11 cellular contexts compared by ENCODE assay signal in the genomic region with DNA sequence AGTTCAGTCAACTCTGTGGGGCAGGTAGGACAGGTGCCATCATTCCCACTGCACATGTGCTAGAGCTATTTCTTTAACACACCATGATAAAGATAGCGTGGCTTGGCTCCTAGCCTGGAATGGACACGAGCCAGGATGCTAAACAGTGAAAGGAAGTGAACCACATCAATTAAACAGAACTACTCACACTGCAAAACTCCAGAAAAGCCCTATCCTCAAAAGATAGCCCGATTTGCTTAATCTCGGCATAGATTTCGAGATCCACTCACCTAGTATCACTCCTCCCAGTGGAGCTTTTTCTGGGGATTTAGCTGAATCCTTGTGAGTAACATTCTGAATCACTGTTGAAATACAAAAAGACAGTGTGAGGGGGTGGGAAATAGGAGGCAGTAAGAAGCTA.
DNase-seq lines count a peak whose midpoint lies in the region; ATAC-seq and TF ChIP-seq lines count a peak whose summit lies in the region.
"Had no signal": no experiment of that assay in that cellular context is flagged by ENCODE, and none has a peak within 500 bp of the region (broad histone marks: within the 10 kb centered on the region; RNA-seq: fewer than 3 reads in every experiment).

No MANE protein-coding gene starts in this region.

- H2BK120ac ChIP-seq in mesenchymal stem cell (ENCODE audit: low read depth, low read length), result no peak overlapping the region

- H2AFZ ChIP-seq in mesenchymal stem cell (ENCODE audit: low read depth, low read length) (no peak overlapping the region), GM23338 (no peak overlapping the region)

- no peak overlapping the region for H2BK15ac ChIP-seq in mesenchymal stem cell (ENCODE audit: low read depth, poor library complexity, severe bottlenecking)

- no peaks in the 10 kb centered on the region for H3K79me2 ChIP-seq in GM23338 (replicated peaks; ENCODE audit: insufficient read depth)

- H3K14ac ChIP-seq in mesenchymal stem cell (ENCODE audit: low read length in 2 of 2), result no peak overlapping the region

- H3K27ac Mint-ChIP-seq in GM23338, result no peak overlapping the region
- H3K27ac Mint-ChIP-seq: endodermal cell had no signal

- no peaks in the 10 kb centered on the region for H3K9me2 ChIP-seq in GM23338 (ENCODE audit: insufficient read depth)

- H3K4me3 ChIP-seq in body of pancreas (no peak overlapping the region), mesenchymal stem cell (ENCODE audit: insufficient read depth in 1 of 2, low read depth in 1 of 2, low read length in 2 of 2) (no peak overlapping the region), GM23338 (no peak overlapping the region)

- H3K36me3 ChIP-seq in body of pancreas (replicated peaks in 1 of 2; ENCODE audit: insufficient read depth in 1 of 2, low read depth in 2 of 2), result no peaks in the 10 kb centered on the region
- H3K36me3 ChIP-seq in mesenchymal stem cell (ENCODE audit: control insufficient read depth in 1 of 2, insufficient read depth in 2 of 2, low read depth in 1 of 2, low read length in 2 of 2), result peaks cover 0 to 60% of the 10 kb centered on the region in 2 experiments
- no peaks in the 10 kb centered on the region for H3K36me3 ChIP-seq in GM23338 (ENCODE audit: insufficient read depth)

- H3K9ac ChIP-seq in mesenchymal stem cell (ENCODE audit: low read length), result peak overlapping the region; percentile 70

- H4K91ac ChIP-seq in mesenchymal stem cell (ENCODE audit: low read length), result no peak overlapping the region

- no peaks in the 10 kb centered on the region for H3F3A ChIP-seq in GM23338 (replicated peaks; ENCODE audit: low read depth)

- H3K4me3 Mint-ChIP-seq in GM23338, result no peak overlapping the region
- H3K4me3 Mint-ChIP-seq: endodermal cell had no signal

- H3K9me3 ChIP-seq in body of pancreas, result no peaks in the 10 kb centered on the region
- no peaks in the 10 kb centered on the region for H3K9me3 ChIP-seq in mesenchymal stem cell (ENCODE audit: control insufficient read depth, low read length)

- DNase-seq in Ammon's horn (ENCODE audit: low spot score) (peak; percentile 32), NCI-H1092 (lab: John Stamatoyannopoulos, UW) (peak; percentile 56), body of pancreas (peak; percentile 88 to 96 (median 90)), mesenchymal stem cell (peak; percentile 4), GM23338 (ENCODE audit: low spot score) (no peak)
- DNase-seq: activated T-cell treated with anti-CD3 and anti-CD28 coated beads, Interleukin-2, amount 50 U/mL, for 1 hour; endodermal cell had no signal

- no peak overlapping the region for H3K4ac ChIP-seq in mesenchymal stem cell (ENCODE audit: low read depth in 1 of 2, low read length in 2 of 2)

- H3K4me1 ChIP-seq in body of pancreas (peaks cover 10% of the 10 kb centered on the region), mesenchymal stem cell (ENCODE audit: control insufficient read depth, insufficient read depth, low read depth, low read length) (no peaks in the 10 kb centered on the region), GM23338 (ENCODE audit: insufficient read depth) (no peaks in the 10 kb centered on the region)

- intact Hi-C loops in body of pancreas (cut with DNase I), result no loop called here

- H3K23ac ChIP-seq in mesenchymal stem cell (ENCODE audit: low read length in 2 of 2), result no peak overlapping the region

- H4K20me1 ChIP-seq in GM23338 (replicated peaks; ENCODE audit: insufficient read depth), result no peaks in the 10 kb centered on the region

- no peak overlapping the region for H3K18ac ChIP-seq in mesenchymal stem cell (ENCODE audit: low read depth in 1 of 2, low read length in 2 of 2)

- no peaks in the 10 kb centered on the region for H3K79me1 ChIP-seq in mesenchymal stem cell (replicated peaks; ENCODE audit: low read length, poor library complexity, severe bottlenecking)

- no peaks in the 10 kb centered on the region for H3K27me3 ChIP-seq in body of pancreas
- no peaks in the 10 kb centered on the region for H3K27me3 ChIP-seq in mesenchymal stem cell (ENCODE audit: control insufficient read depth in 1 of 2, insufficient read depth in 1 of 2, low read length in 2 of 2)
- no peaks in the 10 kb centered on the region for H3K27me3 ChIP-seq in GM23338 (ENCODE audit: insufficient read depth)

- no peak overlapping the region for H2BK12ac ChIP-seq in mesenchymal stem cell (ENCODE audit: low read length in 2 of 2)

- no peak overlapping the region for H2BK5ac ChIP-seq in mesenchymal stem cell (ENCODE audit: low read depth, low read length, poor library complexity, severe bottlenecking)

- no peak for TF ChIP-seq CTCF in body of pancreas (IDR thresholded peaks at IDR 0.05)
- no peak for TF ChIP-seq CTCF in GM23338 (conservative IDR thresholded peaks at IDR 0.05; ENCODE audit: low read depth in 2 of 2)

- no peak for TF ChIP-seq POLR2A in body of pancreas (IDR thresholded peaks at IDR 0.05)

- no peak overlapping the region for H3K4me2 ChIP-seq in mesenchymal stem cell (ENCODE audit: low read length, poor library complexity, severe bottlenecking)
- H3K4me2 ChIP-seq in GM23338, result no peak overlapping the region

- no peaks in the 10 kb centered on the region for H3K4me1 Mint-ChIP-seq in GM23338
- H3K4me1 Mint-ChIP-seq: endodermal cell had no signal

- H3K27ac ChIP-seq in body of pancreas (no peak overlapping the region), mesenchymal stem cell (ENCODE audit: low read length, poor library complexity, severe bottlenecking) (no peak overlapping the region), GM23338 (ENCODE audit: low read depth) (no peak overlapping the region)

- H3K27me3 Mint-ChIP-seq in GM23338 (ENCODE audit: insufficient read depth, low read depth, poor library complexity), result peaks cover 1% of the 10 kb centered on the region

- WGBS in body of pancreas, 2 donors, result 1 to 6% methylated on average over 5 of the region's 5 CpGs
- WGBS in mesenchymal stem cell, result 57% methylated on average over 2 of the region's 5 CpGs

- no peaks in the 10 kb centered on the region for H3K36me3 Mint-ChIP-seq in GM23338 (ENCODE audit: low read depth)

- no peak overlapping the region for H4K8ac ChIP-seq in mesenchymal stem cell (ENCODE audit: low read length)

- peak; percentile 96 for ATAC-seq in body of pancreas
- ATAC-seq in GM19023 (IDR thresholded peaks at IDR 0.05; ENCODE audit: unreplicated experiment), result no peak
- ATAC-seq in GM23338, result no peak
- ATAC-seq in GM19455 (IDR thresholded peaks at IDR 0.05; ENCODE audit: unreplicated experiment), result no peak
- ATAC-seq in HG03378 (IDR thresholded peaks at IDR 0.05; ENCODE audit: unreplicated experiment), result no peak
- ATAC-seq: Panc1 had no signal

- no peak overlapping the region for H2AK5ac ChIP-seq in mesenchymal stem cell (ENCODE audit: low read length, severe bottlenecking)

- no peaks in the 10 kb centered on the region for H3K9me3 Mint-ChIP-seq in GM23338
- H3K9me3 Mint-ChIP-seq: endodermal cell had no signal

TF ChIP-seq in GM23338, 12 proteins besides CTCF, POLR2A, EP300 and RAD21:
- TF ChIP-seq NANOG (IDR thresholded peaks at IDR 0.05; ENCODE audit: borderline replicate concordance) (no peak), CREB1 (CRISPR knock-in tag; IDR thresholded peaks at IDR 0.05; ENCODE audit: low read depth) (no peak), STAT1 (IDR thresholded peaks at IDR 0.05; ENCODE audit: unreplicated experiment) (no peak), ZNF114 (CRISPR knock-in tag; IDR thresholded peaks at IDR 0.05) (no peak), EZH2phosphoT487 (IDR thresholded peaks at IDR 0.05; ENCODE audit: unreplicated experiment) (no peak), POLR2AphosphoS5 (IDR thresholded peaks at IDR 0.05; ENCODE audit: low read depth) (no peak), JUNB (IDR thresholded peaks at IDR 0.05; ENCODE audit: unreplicated experiment) (no peak), ZNF331 (CRISPR knock-in tag; IDR thresholded peaks at IDR 0.05; ENCODE audit: low read depth) (no peak)
- TF ChIP-seq, protein P1, sequence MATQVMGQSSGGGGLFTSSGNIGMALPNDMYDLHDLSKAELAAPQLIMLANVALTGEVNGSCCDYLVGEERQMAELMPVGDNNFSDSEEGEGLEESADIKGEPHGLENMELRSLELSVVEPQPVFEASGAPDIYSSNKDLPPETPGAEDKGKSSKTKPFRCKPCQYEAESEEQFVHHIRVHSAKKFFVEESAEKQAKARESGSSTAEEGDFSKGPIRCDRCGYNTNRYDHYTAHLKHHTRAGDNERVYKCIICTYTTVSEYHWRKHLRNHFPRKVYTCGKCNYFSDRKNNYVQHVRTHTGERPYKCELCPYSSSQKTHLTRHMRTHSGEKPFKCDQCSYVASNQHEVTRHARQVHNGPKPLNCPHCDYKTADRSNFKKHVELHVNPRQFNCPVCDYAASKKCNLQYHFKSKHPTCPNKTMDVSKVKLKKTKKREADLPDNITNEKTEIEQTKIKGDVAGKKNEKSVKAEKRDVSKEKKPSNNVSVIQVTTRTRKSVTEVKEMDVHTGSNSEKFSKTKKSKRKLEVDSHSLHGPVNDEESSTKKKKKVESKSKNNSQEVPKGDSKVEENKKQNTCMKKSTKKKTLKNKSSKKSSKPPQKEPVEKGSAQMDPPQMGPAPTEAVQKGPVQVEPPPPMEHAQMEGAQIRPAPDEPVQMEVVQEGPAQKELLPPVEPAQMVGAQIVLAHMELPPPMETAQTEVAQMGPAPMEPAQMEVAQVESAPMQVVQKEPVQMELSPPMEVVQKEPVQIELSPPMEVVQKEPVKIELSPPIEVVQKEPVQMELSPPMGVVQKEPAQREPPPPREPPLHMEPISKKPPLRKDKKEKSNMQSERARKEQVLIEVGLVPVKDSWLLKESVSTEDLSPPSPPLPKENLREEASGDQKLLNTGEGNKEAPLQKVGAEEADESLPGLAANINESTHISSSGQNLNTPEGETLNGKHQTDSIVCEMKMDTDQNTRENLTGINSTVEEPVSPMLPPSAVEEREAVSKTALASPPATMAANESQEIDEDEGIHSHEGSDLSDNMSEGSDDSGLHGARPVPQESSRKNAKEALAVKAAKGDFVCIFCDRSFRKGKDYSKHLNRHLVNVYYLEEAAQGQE (IDR thresholded peaks at IDR 0.05; ENCODE audit: unreplicated experiment), result no peak
